In the genomic region with DNA sequence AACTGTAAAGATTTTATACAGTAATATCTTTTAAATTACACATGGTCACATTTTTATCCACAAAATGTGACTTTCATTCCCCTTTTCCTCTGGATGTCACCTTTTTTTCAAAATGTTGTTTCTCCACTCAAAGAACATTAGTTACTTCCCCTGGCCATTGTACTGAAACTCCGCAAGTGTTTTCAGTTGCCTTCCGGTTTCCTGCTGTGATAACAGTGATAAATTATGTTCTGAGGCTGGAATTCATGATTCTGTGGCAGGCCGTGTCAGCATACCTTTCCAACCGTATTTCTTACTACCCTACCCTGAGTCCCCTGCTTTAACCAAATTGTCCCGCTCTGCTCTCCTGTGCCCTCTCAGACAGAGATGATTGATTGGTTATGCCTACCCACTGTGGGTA, we compare ENCODE assay signal across 27 cellular contexts. TPM values are rescaled to one million over a fixed set of nuclear protein-coding genes. Genes with fewer than 3 reads are reported as not detected.
A peak's percentile ranks its signal among the peaks of the same experiment; 100 is the strongest.
DNase-seq lines count a peak whose midpoint lies in the region; ATAC-seq and TF ChIP-seq lines count a peak whose summit lies in the region.
"Had no signal": no experiment of that assay in that cellular context is flagged by ENCODE, and none has a peak within 500 bp of the region (broad histone marks: within the 10 kb centered on the region; RNA-seq: fewer than 3 reads in every experiment).

No MANE protein-coding gene starts in this region.

- H3K27me3 ChIP-seq in A673 (replicated peaks; ENCODE audit: insufficient read depth, low read depth, low read length, poor library complexity), result no peaks in the 10 kb centered on the region
- H3K27me3 ChIP-seq in naive thymus-derived CD4-positive, alpha-beta T cell (ENCODE audit: control insufficient read depth in 2 of 2, insufficient read depth in 2 of 2, low read length in 2 of 2), result no peaks in the 10 kb centered on the region
- H3K27me3 ChIP-seq: foreskin keratinocyte, neural progenitor cell had no signal

- no peak overlapping the region for H3K27ac Mint-ChIP-seq in activated T-helper 17 cell treated with anti-CD3 and anti-CD28 coated beads, Interleukin-2, amount 50 U/mL, for 72 hours
- H3K27ac Mint-ChIP-seq in memory B cell, result peak overlapping the region; percentile 65
- H3K27ac Mint-ChIP-seq in naive thymus-derived CD4-positive, alpha-beta T cell, result peak overlapping the region in 1 of 9 donors; percentile 2
- H3K27ac Mint-ChIP-seq: activated CD8-positive, alpha-beta T cell treated with anti-CD3 and anti-CD28 coated beads for 36 hours; CD4-positive, alpha-beta T cell; HFFc6; neural progenitor cell; WTC11 had no signal

- ATAC-seq in activated T-helper 17 cell treated with anti-CD3 and anti-CD28 coated beads, Interleukin-2, amount 50 U/mL, for 72 hours (replicated peaks), result no peak
- ATAC-seq in memory B cell (ENCODE audit: low read depth), result no peak
- ATAC-seq in naive thymus-derived CD4-positive, alpha-beta T cell, result no peak
- ATAC-seq in HG03354 (IDR thresholded peaks at IDR 0.05; ENCODE audit: poor library complexity, severe bottlenecking, unreplicated experiment), result no peak
- ATAC-seq: activated CD8-positive, alpha-beta T cell treated with anti-CD3 and anti-CD28 coated beads for 36 hours; WTC11 had no signal

- H3K36me3 Mint-ChIP-seq in activated T-helper 17 cell treated with anti-CD3 and anti-CD28 coated beads, Interleukin-2, amount 50 U/mL, for 72 hours (ENCODE audit: low read depth), result peaks cover 29% of the 10 kb centered on the region
- H3K36me3 Mint-ChIP-seq in memory B cell, result peaks cover 41% of the 10 kb centered on the region
- H3K36me3 Mint-ChIP-seq in naive thymus-derived CD4-positive, alpha-beta T cell, result peaks cover 14 to 32% (median 22%) of the 10 kb centered on the region in 5 donors

- in situ Hi-C loops in GM13977 (cut with MboI; ENCODE audit: low pct_unique_long_range_greater_than_20kb, low sequenced_read_pairs, unreplicated experiment), result no loop called here
- in situ Hi-C loops in GM13976 (cut with MboI; ENCODE audit: low sequenced_read_pairs, unreplicated experiment), result no loop called here

- DNase-seq in A673 (ENCODE audit: low spot score), result peak; percentile 81
- DNase-seq in NCI-H146 treated with DMSO at 0.1 percent for 48 hours (lab: John Stamatoyannopoulos, UW; ENCODE audit: unreplicated experiment), result peak; percentile 58
- DNase-seq in memory B cell (ENCODE audit: low spot score in 2 of 2), result no peak
- DNase-seq in naive thymus-derived CD4-positive, alpha-beta T cell, result no peak
- no peak for DNase-seq in GM13977 (ENCODE audit: low spot score)
- no peak for DNase-seq in GM13976 (ENCODE audit: low spot score)
- DNase-seq: activated CD8-positive, alpha-beta T cell treated with anti-CD3 and anti-CD28 coated beads for 36 hours; activated T-cell treated with anti-CD3 and anti-CD28 coated beads, Interleukin-2, amount 50 U/mL, for 48 hours; CD4-positive, alpha-beta T cell; HFFc6; Kasumi-1; kidney glomerular epithelial cell; NCI-H1092; NCI-H526 treated with DMSO at 0.1 percent for 48 hours; OCI-M1; SIG-M5; small intestine; stimulated activated CD4-positive, alpha-beta T cell treated with anti-CD3 and anti-CD28 coated beads, Interleukin-4, amount 100 ng/mL, for 24 hours had no signal

- H3K9me3 Mint-ChIP-seq in activated T-helper 17 cell treated with anti-CD3 and anti-CD28 coated beads, Interleukin-2, amount 50 U/mL, for 72 hours, result no peaks in the 10 kb centered on the region
- peaks cover 3% of the 10 kb centered on the region for H3K9me3 Mint-ChIP-seq in memory B cell
- peaks cover 0 to 10% (median 0%) of the 10 kb centered on the region in 11 donors for H3K9me3 Mint-ChIP-seq in naive thymus-derived CD4-positive, alpha-beta T cell
- H3K9me3 Mint-ChIP-seq: CD4-positive, alpha-beta T cell; HFFc6; neural progenitor cell had no signal

- POLR2A ChIA-PET in A673 (lab: Charles Lee; ENCODE audit: low non-redundant PET), result no interaction called here
- POLR2A ChIA-PET in naive thymus-derived CD4-positive, alpha-beta T cell (lab: Charles Lee), result no interaction called here

- no peak overlapping the region for H3K4me3 ChIP-seq in A673 (ENCODE audit: low read depth, low read length, poor library complexity, severe bottlenecking)
- no peak overlapping the region for H3K4me3 ChIP-seq in naive thymus-derived CD4-positive, alpha-beta T cell (ENCODE audit: low read length)
- H3K4me3 ChIP-seq: coronary artery, neural progenitor cell, prostate gland had no signal

- H3K27me3 Mint-ChIP-seq in activated T-helper 17 cell treated with anti-CD3 and anti-CD28 coated beads, Interleukin-2, amount 50 U/mL, for 72 hours, result no peaks in the 10 kb centered on the region
- H3K27me3 Mint-ChIP-seq in memory B cell, result no peaks in the 10 kb centered on the region
- peaks cover 0 to 2% (median 0%) of the 10 kb centered on the region in 5 donors for H3K27me3 Mint-ChIP-seq in naive thymus-derived CD4-positive, alpha-beta T cell
- H3K27me3 Mint-ChIP-seq: activated CD8-positive, alpha-beta T cell treated with anti-CD3 and anti-CD28 coated beads for 36 hours; activated naive CD8-positive, alpha-beta T cell; CD4-positive, alpha-beta T cell had no signal

- no peaks in the 10 kb centered on the region for H3K36me3 ChIP-seq in A673 (ENCODE audit: insufficient read depth, low read length, poor library complexity, severe bottlenecking)
- no peaks in the 10 kb centered on the region for H3K36me3 ChIP-seq in naive thymus-derived CD4-positive, alpha-beta T cell (ENCODE audit: control insufficient read depth in 2 of 3, insufficient read depth in 3 of 3, low read length in 3 of 3)
- H3K36me3 ChIP-seq: prostate gland had no signal

- peaks cover 11% of the 10 kb centered on the region for H3K4me1 ChIP-seq in A673 (ENCODE audit: insufficient read depth, low read length, poor library complexity, severe bottlenecking)
- peaks cover 0 to 15% of the 10 kb centered on the region in 2 donors for H3K4me1 ChIP-seq in naive thymus-derived CD4-positive, alpha-beta T cell (ENCODE audit: control insufficient read depth in 2 of 2, insufficient read depth in 2 of 2, low read length in 2 of 2)
- H3K4me1 ChIP-seq: neural progenitor cell, prostate gland had no signal

- no peak overlapping the region for H3K27ac ChIP-seq in A673 (ENCODE audit: low read depth, low read length, poor library complexity, severe bottlenecking)
- no peak overlapping the region for H3K27ac ChIP-seq in naive thymus-derived CD4-positive, alpha-beta T cell (ENCODE audit: low read depth, low read length)
- H3K27ac ChIP-seq: coronary artery, epithelial cell of prostate, foreskin keratinocyte, neural progenitor cell, prostate gland had no signal

- H3K4me3 Mint-ChIP-seq in activated T-helper 17 cell treated with anti-CD3 and anti-CD28 coated beads, Interleukin-2, amount 50 U/mL, for 72 hours, result peak overlapping the region; percentile 63
- no peak overlapping the region for H3K4me3 Mint-ChIP-seq in memory B cell
- H3K4me3 Mint-ChIP-seq in naive thymus-derived CD4-positive, alpha-beta T cell, result no peak overlapping the region
- H3K4me3 Mint-ChIP-seq: activated CD8-positive, alpha-beta T cell treated with anti-CD3 and anti-CD28 coated beads for 36 hours; activated naive CD8-positive, alpha-beta T cell; CD4-positive, alpha-beta T cell; HFFc6; neural progenitor cell; WTC11 had no signal

- H3K9me3 ChIP-seq in A673 (ENCODE audit: low read depth, low read length, poor library complexity, severe bottlenecking), result no peaks in the 10 kb centered on the region
- no peaks in the 10 kb centered on the region for H3K9me3 ChIP-seq in naive thymus-derived CD4-positive, alpha-beta T cell (ENCODE audit: control insufficient read depth in 2 of 3, low read length in 3 of 3)
- H3K9me3 ChIP-seq: prostate gland had no signal

- peaks cover 77% of the 10 kb centered on the region for H3K4me1 Mint-ChIP-seq in activated T-helper 17 cell treated with anti-CD3 and anti-CD28 coated beads, Interleukin-2, amount 50 U/mL, for 72 hours
- H3K4me1 Mint-ChIP-seq in memory B cell, result peaks cover 64% of the 10 kb centered on the region
- peaks cover 24 to 84% (median 58%) of the 10 kb centered on the region in 7 donors for H3K4me1 Mint-ChIP-seq in naive thymus-derived CD4-positive, alpha-beta T cell
- H3K4me1 Mint-ChIP-seq: neural progenitor cell had no signal

- TF ChIP-seq CTCF in A673 (conservative IDR thresholded peaks at IDR 0.05; ENCODE audit: low read depth, low read length), result no peak
- TF ChIP-seq CTCF in GM13977 (IDR thresholded peaks at IDR 0.05; ENCODE audit: extremely low read depth, insufficient read depth, missing control alignments), result no peak
- no peak for TF ChIP-seq CTCF in GM13976 (IDR thresholded peaks at IDR 0.05; ENCODE audit: borderline replicate concordance, control extremely low read depth, extremely low read depth, insufficient read depth, missing control alignments)

- CTCF ChIA-PET in A673 (lab: Charles Lee), result no interaction called here
- CTCF ChIA-PET in naive thymus-derived CD4-positive, alpha-beta T cell (lab: Charles Lee), result no interaction called here

- intact Hi-C loops in A673 (cut with micrococcal nuclease; ENCODE audit: unreplicated experiment), result no loop called here
- intact Hi-C loops in naive thymus-derived CD4-positive, alpha-beta T cell (cut with micrococcal nuclease), result no loop called here

- no TSS peak for BruUV-seq in A673 (replicated peaks; lab: Mats Ljungman, UMichigan)

RNA-seq across cellular contexts. Expression of a gene that starts 53.5 kb away (rescaled TPM):
- 11.0 and 14.0 TPM in 2 replicates for total RNA-seq in A673 (2021)
- total RNA-seq in activated T-helper 17 cell treated with anti-CD3 and anti-CD28 coated beads, Interleukin-2, amount 50 U/mL, for 72 hours, result 10 to 100 TPM; 53.0 to 53.1 TPM
- total RNA-seq in naive thymus-derived CD4-positive, alpha-beta T cell, result 10 to 100 TPM; 35.5 to 48.0 (median 40.3) TPM
- 1 to 10 TPM; 5.3 to 8.5 TPM for polyA plus RNA-seq in naive thymus-derived CD4-positive, alpha-beta T cell

Comparison
In these comparisons a context has a peak if more than half of its experiments do, and no peak if none do; other contexts are left out.
1. DNase-seq: peak in A673 (single experiment) and NCI-H146 treated with DMSO at 0.1 percent for 48 hours (single experiment); none in memory B cell (0 of 2), naive thymus-derived CD4-positive, alpha-beta T cell (0 of 9), GM13977 (single experiment) and GM13976 (single experiment).